ENCODE assay signal across 1 cellular context in the genomic region with DNA sequence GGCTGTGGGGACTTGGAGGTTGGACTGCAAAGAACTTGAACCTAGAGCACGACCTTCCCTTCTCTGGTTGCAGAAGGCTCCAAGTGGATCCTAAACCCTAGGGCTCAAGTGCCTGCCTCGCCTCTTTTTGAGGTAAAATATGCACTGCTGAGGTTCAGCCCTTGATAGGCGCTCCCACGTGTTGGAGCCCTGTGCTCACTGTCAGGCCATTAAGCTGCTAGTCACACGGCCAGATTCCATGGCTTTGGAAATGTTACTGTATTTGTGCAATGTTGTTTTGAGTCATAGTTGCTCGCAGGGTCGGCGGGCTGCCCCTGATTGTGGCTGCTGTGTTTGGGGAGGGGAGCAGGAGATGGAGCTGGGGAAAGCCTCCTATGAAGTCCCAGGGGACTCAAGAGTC.
TF ChIP-seq lines count a peak whose summit lies in the region.

No MANE protein-coding gene starts in this region.

TF ChIP-seq in K562, 482 proteins besides CTCF, POLR2A, EP300 and RAD21:
- TF ChIP-seq XRCC5 (IDR thresholded peaks at IDR 0.05; ENCODE audit: low read depth, low read length) = no peak
- no peak for TF ChIP-seq ETV5 (CRISPR knock-in tag; IDR thresholded peaks at IDR 0.05; ENCODE audit: low read depth)
- TF ChIP-seq, protein P1, sequence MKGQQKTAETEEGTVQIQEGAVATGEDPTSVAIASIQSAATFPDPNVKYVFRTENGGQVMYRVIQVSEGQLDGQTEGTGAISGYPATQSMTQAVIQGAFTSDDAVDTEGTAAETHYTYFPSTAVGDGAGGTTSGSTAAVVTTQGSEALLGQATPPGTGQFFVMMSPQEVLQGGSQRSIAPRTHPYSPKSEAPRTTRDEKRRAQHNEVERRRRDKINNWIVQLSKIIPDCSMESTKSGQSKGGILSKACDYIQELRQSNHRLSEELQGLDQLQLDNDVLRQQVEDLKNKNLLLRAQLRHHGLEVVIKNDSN (CRISPR knock-in tag; IDR thresholded peaks at IDR 0.05) = 0 out of 2 replicates have a peak, but pooled peaks have one; percentile 11
- TF ChIP-seq ZFP36 (IDR thresholded peaks at IDR 0.05; ENCODE audit: low read depth, low read length, partially characterized antibody) = peak; percentile 76
